Comparison of ENCODE assay signal across 23 cellular contexts in the genomic region with DNA sequence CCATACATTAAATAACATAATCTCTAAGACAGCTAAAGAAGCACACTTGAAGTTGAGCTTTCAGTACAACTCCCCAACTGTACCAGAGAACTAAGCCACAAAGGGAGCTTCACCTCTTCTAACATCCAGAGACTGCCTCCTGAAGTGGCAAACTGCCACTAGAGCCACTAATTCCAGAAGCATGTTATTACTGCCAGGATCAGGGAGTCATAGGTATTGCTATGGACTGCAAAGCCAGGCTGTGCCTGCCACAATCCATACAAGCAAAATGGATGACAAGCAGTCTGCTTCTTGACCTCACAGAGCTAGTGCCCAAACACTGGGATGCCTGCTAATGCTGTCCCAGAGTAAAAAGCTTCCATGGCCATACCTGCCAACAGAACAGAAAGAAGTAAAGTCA.
DNase-seq lines count a peak whose midpoint lies in the region; ATAC-seq and TF ChIP-seq lines count a peak whose summit lies in the region.
"Had no signal": no experiment of that assay in that cellular context is flagged by ENCODE, and none has a peak within 500 bp of the region (broad histone marks: within the 10 kb centered on the region; RNA-seq: fewer than 3 reads in every experiment).

No MANE protein-coding gene starts in this region.

- no peak for DNase-seq in left ventricle myocardium superior
- DNase-seq in right atrium auricular region (ENCODE audit: low spot score): no peak
- DNase-seq in HFFc6: peak; percentile 72
- DNase-seq in astrocyte of the hippocampus (ENCODE audit: low read depth, low spot score): peak; percentile 39
- DNase-seq in thyroid gland: peak; percentile 29 to 35
- no peak for DNase-seq in NCI-H510A treated with DMSO at 0.1 percent for 48 hours (lab: John Stamatoyannopoulos, UW)
- DNase-seq in DMS153 treated with DMSO at 0.1 percent for 48 hours (lab: John Stamatoyannopoulos, UW; ENCODE audit: unreplicated experiment): no peak
- DNase-seq: COR-L47; DMS 273 treated with DMSO at 0.1 percent for 48 hours; GF-D8; Kasumi-1; MM.1S; NCI-H1092; NCI-H146; NCI-H2081; NCI-H748 treated with DMSO at 0.1 percent for 48 hours; NK-92 treated with Interleukin-12 subunit alpha and Interleukin-12 subunit beta, amount 100 ng/mL, for 24 hours; Peyer's patch; SHP77; SK-N-SH had no signal

- no peak for TF ChIP-seq POLR2A in thyroid gland (IDR thresholded peaks at IDR 0.05)

- H3K4me1 ChIP-seq in right atrium auricular region (no peaks in the 10 kb centered on the region), thyroid gland (peaks cover 8 to 12% of the 10 kb centered on the region in 2 donors)
- H3K4me1 ChIP-seq: Peyer's patch had no signal

- peak; percentile 73 for ATAC-seq in left ventricle myocardium superior
- ATAC-seq in HG02981 (IDR thresholded peaks at IDR 0.05; ENCODE audit: unreplicated experiment): no peak
- ATAC-seq: GM12878 had no signal

- no peaks in the 10 kb centered on the region for H3K27me3 ChIP-seq in right atrium auricular region
- H3K27me3 ChIP-seq in thyroid gland: no peaks in the 10 kb centered on the region
- H3K27me3 ChIP-seq: Peyer's patch had no signal

- peaks cover 14% of the 10 kb centered on the region; the same call in 1 of the 2 replicates for H3K9me3 Mint-ChIP-seq in HFFc6

- TF ChIP-seq CTCF in right atrium auricular region (IDR thresholded peaks at IDR 0.05) (no peak), HFFc6 (IDR thresholded peaks at IDR 0.05) (no peak), thyroid gland (IDR thresholded peaks at IDR 0.05) (no peak)

- H3K36me3 ChIP-seq in right atrium auricular region: no peaks in the 10 kb centered on the region
- no peaks in the 10 kb centered on the region for H3K36me3 ChIP-seq in thyroid gland
- H3K36me3 ChIP-seq: Peyer's patch had no signal

- no peak overlapping the region for H3K4me3 ChIP-seq in right atrium auricular region
- no peak overlapping the region for H3K4me3 ChIP-seq in thyroid gland (replicated peaks in 1 of 3)
- H3K4me3 ChIP-seq: GM12878, Peyer's patch had no signal

- intact Hi-C loops in left ventricle myocardium superior (cut with micrococcal nuclease): no loop called here
- intact Hi-C loops in thyroid gland (cut with DNase I): no loop called here

- H3K9me3 ChIP-seq in right atrium auricular region (peaks cover 4 to 9% of the 10 kb centered on the region in 2 donors), thyroid gland (no peaks in the 10 kb centered on the region)
- H3K9me3 ChIP-seq: SK-N-SH had no signal

- H3K4me1 Mint-ChIP-seq in HFFc6 (ENCODE audit: low read depth): peaks cover 25% of the 10 kb centered on the region

- no peak overlapping the region for H3K4me3 Mint-ChIP-seq in HFFc6

- H3K27ac ChIP-seq in right atrium auricular region (no peak overlapping the region), thyroid gland (no peak overlapping the region)
- H3K27ac ChIP-seq: HL-60, Peyer's patch had no signal

- no peaks in the 10 kb centered on the region for H3K27me3 Mint-ChIP-seq in HFFc6 (ENCODE audit: insufficient read depth)

- H3K36me3 Mint-ChIP-seq in HFFc6 (ENCODE audit: low read depth): peaks cover 14% of the 10 kb centered on the region

- H3K27ac Mint-ChIP-seq in HFFc6: no peak overlapping the region

Comparison
In these comparisons a context has a peak if more than half of its experiments do, and no peak if none do; other contexts are left out.
1. DNase-seq: peak in HFFc6 (single experiment), astrocyte of the hippocampus (single experiment) and thyroid gland (2 of 2); none in left ventricle myocardium superior (single experiment), right atrium auricular region (single experiment), NCI-H510A treated with DMSO at 0.1 percent for 48 hours (single experiment) and DMS153 treated with DMSO at 0.1 percent for 48 hours (single experiment).